In the genomic region with DNA sequence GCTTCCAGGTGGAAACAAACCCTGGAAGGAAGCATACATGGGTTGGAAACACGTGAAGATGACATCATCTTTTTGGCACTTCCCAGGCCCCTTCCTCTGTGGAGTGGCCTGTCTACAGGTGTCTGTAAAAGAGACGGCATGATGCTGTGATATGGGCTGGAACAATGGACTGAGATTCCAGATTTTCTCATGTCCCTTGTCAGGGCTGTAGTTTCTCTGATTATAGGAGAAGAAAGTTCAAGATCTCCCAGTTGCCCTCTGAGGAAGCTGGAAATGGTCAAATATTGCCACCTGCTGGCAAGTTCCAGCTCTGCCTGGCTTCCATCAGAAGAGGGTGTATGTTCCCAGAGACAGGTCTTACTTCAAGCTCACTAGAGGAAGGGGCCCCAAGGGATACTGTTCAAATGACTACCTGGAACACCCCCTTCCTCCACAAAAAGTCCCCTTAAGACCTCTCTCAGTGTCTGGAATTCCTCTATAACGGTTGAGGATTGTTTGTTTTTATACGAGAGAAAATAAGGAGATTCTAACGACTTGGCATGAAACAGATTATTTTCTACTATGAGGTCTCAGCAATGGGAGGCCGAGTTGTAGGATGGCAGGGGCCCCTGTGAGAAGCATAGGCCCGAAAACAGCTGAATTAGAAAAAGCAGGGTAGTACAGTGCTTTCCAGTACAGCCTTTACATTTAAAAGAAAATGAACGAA, we compare ENCODE assay signal across 8 cellular contexts.
DNase-seq lines count a peak whose midpoint lies in the region; ATAC-seq and TF ChIP-seq lines count a peak whose summit lies in the region.

No MANE protein-coding gene starts in this region.

- H3K27ac Mint-ChIP-seq in central memory CD8-positive, alpha-beta T cell (ENCODE audit: low read depth): no peak overlapping the region

- H3K4me3 ChIP-seq in AG04449 (ENCODE audit: low read depth, low read length): no peak overlapping the region

- TF ChIP-seq CTCF in AG04449 (IDR thresholded peaks at IDR 0.05; ENCODE audit: insufficient read depth, low read length, missing control alignments): peak; percentile 87

- POLR2A ChIA-PET in AG04449 (lab: Yijun Ruan, JAX): interaction anchor here (0.7 kb wide), 1 partner anchor 162 kb away, joined by 3 read pairs; no protein-coding TSS in a partner anchor

- no peaks in the 10 kb centered on the region for H3K9me3 Mint-ChIP-seq in central memory CD8-positive, alpha-beta T cell

- peak; percentile 76 for ATAC-seq in GM18517 (IDR thresholded peaks at IDR 0.05; ENCODE audit: unreplicated experiment)
- peak; percentile 70 for ATAC-seq in HG03045 (IDR thresholded peaks at IDR 0.05; ENCODE audit: unreplicated experiment)
- ATAC-seq in central memory CD8-positive, alpha-beta T cell (replicated peaks; ENCODE audit: extremely low read depth, poor library complexity, severe bottlenecking): peak; percentile 88

- no peaks in the 10 kb centered on the region for H3K27me3 Mint-ChIP-seq in central memory CD8-positive, alpha-beta T cell

- H3K36me3 Mint-ChIP-seq in central memory CD8-positive, alpha-beta T cell (ENCODE audit: insufficient read depth): peaks cover 5% of the 10 kb centered on the region

- peaks cover 6% of the 10 kb centered on the region for H3K4me1 Mint-ChIP-seq in central memory CD8-positive, alpha-beta T cell

- CTCF ChIA-PET in AG04449 (lab: Yijun Ruan, JAX): interaction anchor here (0.9 to 11.3 kb wide), 37 partner anchors 8 to 602 kb away, joined by 3 to 232 read pairs (median 7); a partner anchor contains a TSS

- H3K4me3 Mint-ChIP-seq in central memory CD8-positive, alpha-beta T cell: no peak overlapping the region

- DNase-seq in AG04449 (ENCODE audit: low read depth, low spot score) (no peak), NCI-H2196 (lab: John Stamatoyannopoulos, UW; ENCODE audit: unreplicated experiment) (peak; percentile 76), left kidney (ENCODE audit: low read depth, low spot score) (peak; percentile 91)
- peak; percentile 71 for DNase-seq in activated CD4-positive, CD25-positive, alpha-beta regulatory T cell treated with anti-CD3 and anti-CD28 coated beads, Interleukin-2, amount 50 U/mL, for 16 hours (ENCODE audit: low read depth, low spot score)
- DNase-seq in central memory CD8-positive, alpha-beta T cell (ENCODE audit: low spot score in 2 of 2): peak; percentile 74 to 77
- peak; percentile 66 to 76 for DNase-seq in stimulated activated CD4-positive, alpha-beta T cell treated with anti-CD3 and anti-CD28 coated beads, Interleukin-4, amount 100 ng/mL, for 4 hours
